Comparison of ENCODE assay signal across 19 cellular contexts in the genomic region with DNA sequence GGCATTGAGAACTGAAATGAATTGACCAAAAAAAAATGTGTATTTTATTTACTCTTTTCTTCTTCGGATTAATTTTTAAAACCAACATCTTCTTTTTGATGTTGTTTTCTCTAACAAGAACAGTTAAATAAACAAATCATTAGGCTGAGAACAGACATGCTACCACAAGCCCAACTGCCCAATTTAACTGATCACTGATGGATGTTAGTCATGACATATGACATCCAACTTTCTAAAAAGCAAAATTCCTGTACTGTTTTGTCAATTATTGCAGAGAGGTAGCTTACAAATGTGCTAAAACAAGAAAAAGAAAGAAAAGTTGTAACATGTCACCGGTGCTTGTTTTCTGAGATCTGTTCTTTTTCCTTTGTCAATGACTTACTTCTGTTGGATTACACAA.
"Had no signal": no experiment of that assay in that cellular context is flagged by ENCODE, and none has a peak within 500 bp of the region (broad histone marks: within the 10 kb centered on the region; RNA-seq: fewer than 3 reads in every experiment).

No MANE protein-coding gene starts in this region.

- H3K4me3 ChIP-seq: SJSA1, SK-N-MC had no signal

- FAIRE-seq: RCC 7860 had no signal

- H3K27ac ChIP-seq: SJSA1, SK-N-MC had no signal

- DNase-seq: KBM-7, MV-4-11, NCI-H1048, NCI-H1105, NCI-H1436 treated with DMSO at 0.1 percent for 48 hours, NCI-H1694, NCI-H187 treated with DMSO at 0.1 percent for 48 hours, NCI-H2029 treated with DMSO at 0.1 percent for 48 hours, NCI-H2227 treated with DMSO at 0.1 percent for 48 hours, NCI-H510A, NCI-H524 treated with DMSO at 0.1 percent for 48 hours, NCI-H69, NCI-H774, Right ventricle myocardium superior, RPMI8226, SIG-M5 had no signal

- H3K9me3 ChIP-seq: SJSA1 had no signal

- H3K36me3 ChIP-seq: SJSA1 had no signal

- H3K27me3 ChIP-seq: SJSA1 had no signal

- H3K4me1 ChIP-seq: SJSA1 had no signal
